Comparison of ENCODE assay signal across 16 cellular contexts in genomic region chr9:75876999-75877647, GRCh38. TPM values are rescaled to one million over a fixed set of nuclear protein-coding genes. Genes with fewer than 3 reads are reported as not detected.
DNase-seq lines count a peak whose midpoint lies in the region; ATAC-seq, FAIRE-seq and TF ChIP-seq lines count a peak whose summit lies in the region.
"Had no signal": no experiment of that assay in that cellular context is flagged by ENCODE, and none has a peak within 500 bp of the region (broad histone marks: within the 10 kb centered on the region; RNA-seq: fewer than 3 reads in every experiment).

No MANE protein-coding gene starts in this region.

- TF ChIP-seq POLR2A in H1 (IDR thresholded peaks at IDR 0.05; ENCODE audit: control extremely low read depth in 1 of 2, low read depth in 2 of 2, low read length in 2 of 2): no peak

- H4K8ac ChIP-seq in H1 (ENCODE audit: extremely low read depth, insufficient read depth, low read length): no peak overlapping the region

- H3K23me2 ChIP-seq in H1 (ENCODE audit: low read depth, low read length): peaks cover 2% of the 10 kb centered on the region; the same call in 1 of the 2 replicates

- H3K9me3 ChIP-seq in HEK293 (ENCODE audit: control insufficient read depth, insufficient read depth, low read depth, low read length) (no peaks in the 10 kb centered on the region), H1 (ENCODE audit: insufficient read depth in 2 of 2, low read depth in 1 of 2, low read length in 1 of 2) (no peaks in the 10 kb centered on the region)

- no peaks in the 10 kb centered on the region for H3K4me1 ChIP-seq in HEK293 (ENCODE audit: control insufficient read depth, insufficient read depth, low read length)
- peaks cover 0 to 7% (median 1%) of the 10 kb centered on the region in 4 experiments; a peak in 2 of 7 replicates for H3K4me1 ChIP-seq in H1 (replicated peaks in 1 of 4; ENCODE audit: control insufficient read depth in 3 of 4, insufficient read depth in 4 of 4, low read length in 3 of 4)

- no peaks in the 10 kb centered on the region for H3K36me3 ChIP-seq in HEK293 (ENCODE audit: control insufficient read depth in 2 of 2, insufficient read depth in 1 of 2, low read length in 2 of 2)
- no peaks in the 10 kb centered on the region for H3K36me3 ChIP-seq in H1 (ENCODE audit: control insufficient read depth in 2 of 4, insufficient read depth in 4 of 4, low read length in 3 of 4)

- no peak overlapping the region for H2BK12ac ChIP-seq in H1 (ENCODE audit: low read depth, low read length)

- CTCF ChIA-PET in HEK293 (lab: Yijun Ruan, JAX): interaction anchor here (4.2 kb wide), 1 partner anchor 10 kb away, joined by 15 read pairs; no protein-coding TSS in a partner anchor
- CTCF ChIA-PET in H1 (lab: Charles Lee; ENCODE audit: partially characterized antibody): interaction anchor here (3.5 kb wide), 1 partner anchor 12 kb away, joined by 25 read pairs; no protein-coding TSS in a partner anchor

- H2BK5ac ChIP-seq in H1 (ENCODE audit: low read depth, low read length): no peak overlapping the region

- H3K4ac ChIP-seq in H1 (replicated peaks; ENCODE audit: insufficient read length, low read depth, low read length): no peak overlapping the region

- no peaks in the 10 kb centered on the region for H3K79me1 ChIP-seq in H1 (ENCODE audit: low read depth, low read length)

- H4K20me1 ChIP-seq in H1 (replicated peaks in 1 of 2; ENCODE audit: control insufficient read depth in 1 of 2, insufficient read depth in 2 of 2, low read length in 2 of 2): no peaks in the 10 kb centered on the region

- H3K79me2 ChIP-seq in H1 (ENCODE audit: control insufficient read depth in 1 of 2, insufficient read depth in 2 of 2, low read length in 2 of 2): no peaks in the 10 kb centered on the region

- no peak for TF ChIP-seq EP300 in H1 (IDR thresholded peaks at IDR 0.05; ENCODE audit: borderline replicate concordance in 1 of 2, low read depth in 2 of 2, low read length in 2 of 2)

- H3K14ac ChIP-seq in H1 (ENCODE audit: insufficient read length): no peak overlapping the region

- peaks cover 31% of the 10 kb centered on the region for H3K4me1 Mint-ChIP-seq in CD14-positive monocyte
- H3K4me1 Mint-ChIP-seq: B cell; CD4-positive, CD25-positive, alpha-beta regulatory T cell had no signal

- no peak overlapping the region for H2AK5ac ChIP-seq in H1 (ENCODE audit: low read depth, low read length)

- no peak overlapping the region for H3K56ac ChIP-seq in H1 (replicated peaks; ENCODE audit: insufficient read length, low read depth, low read length)

- no peak overlapping the region for H4K91ac ChIP-seq in H1 (replicated peaks; ENCODE audit: insufficient read length, low read length)

- no peak overlapping the region for H3K4me3 Mint-ChIP-seq in CD14-positive monocyte
- H3K4me3 Mint-ChIP-seq: B cell; CD4-positive, CD25-positive, alpha-beta regulatory T cell; GM23338; H9 had no signal

- H3K9me3 Mint-ChIP-seq in CD14-positive monocyte: no peaks in the 10 kb centered on the region
- H3K9me3 Mint-ChIP-seq: GM23338, H9 had no signal

- H3K27ac ChIP-seq in HEK293 (ENCODE audit: extremely low read depth, low read depth, low read length) (no peak overlapping the region), H1 (ENCODE audit: low read depth, low read length) (no peak overlapping the region)

- no peak overlapping the region for H2AFZ ChIP-seq in H1 (ENCODE audit: low read length)
- H2AFZ ChIP-seq: GM23338 had no signal

- POLR2A ChIA-PET in HEK293 (lab: Yijun Ruan, JAX): interaction anchor here (2.3 kb wide), 1 partner anchor 13 kb away, joined by 14 read pairs; the partner anchor contains the start of gene PCSK5
- POLR2A ChIA-PET in H1 (lab: Charles Lee; ENCODE audit: partially characterized antibody): no interaction called here

- H3K27me3 Mint-ChIP-seq in CD14-positive monocyte (ENCODE audit: low read depth in 3 of 3): peaks cover 0 to 2% (median 0%) of the 10 kb centered on the region in 3 donors
- H3K27me3 Mint-ChIP-seq: CD4-positive, CD25-positive, alpha-beta regulatory T cell had no signal

- intact Hi-C loops in CD14-positive monocyte (cut with micrococcal nuclease): no loop called here

- H4K5ac ChIP-seq in H1 (ENCODE audit: insufficient read length, low read depth, low read length): no peak overlapping the region

- no peak overlapping the region for H2BK15ac ChIP-seq in H1 (ENCODE audit: low read length)

- H2BK120ac ChIP-seq in H1 (replicated peaks; ENCODE audit: low read depth, low read length): no peak overlapping the region

- 95% methylated on average over 11 of the region's 11 CpGs; no CpG with 5 or more reads in 1 of the 2 experiments for WGBS in H1 (ENCODE audit: extremely low coverage in 1 of 2, insufficient coverage in 1 of 2, insufficient read length in 1 of 2, insufficient replicate concordance in 2 of 2, low coverage in 1 of 2, low lambda C conversion rate in 2 of 2, missing lambda C conversion rate in 1 of 2), 2 experiments

- no peak overlapping the region for H3K23ac ChIP-seq in H1 (ENCODE audit: insufficient read length)

- H3K27me3 ChIP-seq in H1 (replicated peaks in 1 of 4; ENCODE audit: control insufficient read depth in 3 of 4, extremely low read depth in 1 of 4, insufficient read depth in 3 of 4, low read length in 3 of 4): no peaks in the 10 kb centered on the region

- H3K18ac ChIP-seq in H1 (ENCODE audit: extremely low read depth, low read length): no peak overlapping the region

- no peak for TF ChIP-seq RAD21 in H1 (IDR thresholded peaks at IDR 0.05 in 1 of 2, conservative IDR thresholded peaks at IDR 0.05 in 1 of 2; ENCODE audit: low read depth in 2 of 2, low read length in 2 of 2)

- 0 out of 2 replicates have a peak overlapping the region, but pooled peaks have one; percentile 5 for H2BK20ac ChIP-seq in H1 (ENCODE audit: low read length)

- ATAC-seq in HG02884 (IDR thresholded peaks at IDR 0.05; ENCODE audit: unreplicated experiment): no peak
- ATAC-seq: GM23338, HepG2 had no signal

- no peak overlapping the region for H3K4me2 ChIP-seq in H1 (ENCODE audit: insufficient read depth in 1 of 2, low read depth in 2 of 2, low read length in 2 of 2)
- H3K4me2 ChIP-seq: GM23338 had no signal

- H3K27ac Mint-ChIP-seq in CD14-positive monocyte: no peak overlapping the region
- H3K27ac Mint-ChIP-seq: B cell; CD4-positive, CD25-positive, alpha-beta regulatory T cell; GM23338; H9 had no signal

- H3K36me3 Mint-ChIP-seq in CD14-positive monocyte: no peaks in the 10 kb centered on the region
- H3K36me3 Mint-ChIP-seq: CD4-positive, CD25-positive, alpha-beta regulatory T cell had no signal

- TF ChIP-seq CTCF in HEK293 (tag by site-specific recombination; IDR thresholded peaks at IDR 0.05) (no peak), H1 (IDR thresholded peaks at IDR 0.05; ENCODE audit: control extremely low read depth in 1 of 3, insufficient read depth in 1 of 3, low read depth in 1 of 3, low read length in 3 of 3) (no peak), CD14-positive monocyte (IDR thresholded peaks at IDR 0.05) (no peak)

- peak; percentile 80 for DNase-seq in NCI-H510A treated with DMSO at 0.1 percent for 48 hours (lab: John Stamatoyannopoulos, UW)
- DNase-seq in NCI-H510A (lab: John Stamatoyannopoulos, UW): no peak
- DNase-seq in H1 (ENCODE audit: low read depth in 1 of 2, low spot score in 2 of 2): no peak
- DNase-seq in stimulated activated CD4-positive, alpha-beta T cell treated with anti-CD3 and anti-CD28 coated beads, Interleukin-4, amount 100 ng/mL, for 24 hours: no peak
- DNase-seq in CD14-positive monocyte (ENCODE audit: low spot score): no peak
- DNase-seq: ACHN; CD4-positive, CD25-positive, alpha-beta regulatory T cell; GDM1; H9 had no signal

- no peak overlapping the region for H3K9ac ChIP-seq in H1 (replicated peaks in 1 of 4; ENCODE audit: extremely low read depth in 1 of 4, low read depth in 3 of 4, low read length in 3 of 4)

- H3K4me3 ChIP-seq in HEK293 (ENCODE audit: low read depth, low read length) (no peak overlapping the region), H1 (ENCODE audit: extremely low read depth in 1 of 4, insufficient read depth in 2 of 4, low read depth in 3 of 4, low read length in 4 of 4) (no peak overlapping the region)
- H3K4me3 ChIP-seq: GM23338 had no signal

- FAIRE-seq in H1 (lab: Jason Lieb, UNC): no peak
- FAIRE-seq: GM12892, HepG2, HTR-8/SVneo had no signal

TF ChIP-seq in HEK293, 187 proteins besides CTCF, POLR2A, EP300 and RAD21 (continues in another document):
- TF ChIP-seq ZSCAN30 (tag by site-specific recombination; IDR thresholded peaks at IDR 0.05) (no peak), ZNF155 (tag by site-specific recombination; IDR thresholded peaks at IDR 0.05) (no peak), ZNF843 (tag by site-specific recombination; IDR thresholded peaks at IDR 0.05) (0 out of 2 replicates have a peak, but pooled peaks have one; percentile 42)

TF ChIP-seq in H1, 55 proteins besides CTCF, POLR2A, EP300 and RAD21 (continues in another document):
- TF ChIP-seq KDM1A (IDR thresholded peaks at IDR 0.05; ENCODE audit: borderline replicate concordance, low read length): no peak
- no peak for TF ChIP-seq E2F6 (IDR thresholded peaks at IDR 0.05)
- TF ChIP-seq GTF2F1 (IDR thresholded peaks at IDR 0.05; ENCODE audit: borderline replicate concordance, low read depth, low read length): no peak
- no peak for TF ChIP-seq JUN (IDR thresholded peaks at IDR 0.05; ENCODE audit: low read depth, low read length)
- TF ChIP-seq FOSL1 (IDR thresholded peaks at IDR 0.05; ENCODE audit: insufficient read depth, low read depth, low read length): no peak
- no peak for TF ChIP-seq CREB1 (IDR thresholded peaks at IDR 0.05)
- TF ChIP-seq TAF1 (IDR thresholded peaks at IDR 0.05; ENCODE audit: low read depth, low read length): no peak
- TF ChIP-seq POU5F1 (IDR thresholded peaks at IDR 0.05; ENCODE audit: low read depth, low read length): no peak
- no peak for TF ChIP-seq SIRT6 (IDR thresholded peaks at IDR 0.05; ENCODE audit: low read length)
- no peak for TF ChIP-seq HDAC2 (IDR thresholded peaks at IDR 0.05; ENCODE audit: borderline replicate concordance in 1 of 2, low read depth in 2 of 2, low read length in 2 of 2)

RNA-seq across cellular contexts. Expression of gene PCSK5, which starts 13.3 kb away (rescaled TPM):
- 10.1 and 10.7 TPM in 2 replicates for total RNA-seq in H1 (2021; fragmentation: NEBNext Ultra II Directional; extraction: Animal tissue kit (Norgen Biotek cat#: 25700))
- polyA plus RNA-seq in H1 (2011; rRNA removed) (5.5 and 5.6 TPM in 2 replicates), CD14-positive monocyte (1 to 10 TPM; 4.8 to 7.1 TPM)
- 6.2 TPM for polyA plus RNA-seq in H1 (2011; cell fraction: cytosol; rRNA removed)
- 13.1 TPM for polyA plus RNA-seq in H1 (2011; cell fraction: nucleus; rRNA removed)
- polyA plus RNA-seq in H1 (2012, experiment 1 of 2): 6.2 to 7.1 TPM (median 6.7 TPM) in 4 replicates
- polyA plus RNA-seq in H1 (2012, experiment 2 of 2): 1.4 TPM
- 12.4 TPM for polyA plus RNA-seq in H1 (2013, experiment 1 of 2)
- 11.5 TPM for polyA plus RNA-seq in H1 (2013, experiment 2 of 2)
- polyA minus RNA-seq in H1 (2011; rRNA and poly(A)+ RNA removed): 22.7 and 25.9 TPM in 2 replicates
- 8.3 TPM for polyA minus RNA-seq in H1 (2011; cell fraction: cytosol; rRNA and poly(A)+ RNA removed)
- 40.7 TPM for polyA minus RNA-seq in H1 (2011; cell fraction: nucleus; rRNA and poly(A)+ RNA removed)
- total RNA-seq: B cell had no signal
